ENCODE assay signal across 8 cellular contexts in genomic region chr15:32717290-32718081, GRCh38. TPM values are rescaled to one million over a fixed set of nuclear protein-coding genes. Genes with fewer than 3 reads are reported as not detected.
DNase-seq lines count a peak whose midpoint lies in the region; ATAC-seq and TF ChIP-seq lines count a peak whose summit lies in the region.

TSS of gene GREM1 (plus strand) at chr15:32718004. CDS start at chr15:32730691, 12,687 bp downstream.

- no peaks in the 10 kb centered on the region for H3K27me3 ChIP-seq in testis

- H3K27ac ChIP-seq in testis: no peak within 1 kb of the TSS

- 1 to 4% methylated on average over 55 to 59 of the region's 89 CpGs for WGBS in testis, 2 donors

- H3K27me3 Mint-ChIP-seq in activated CD8-positive, alpha-beta T cell treated with anti-CD3 and anti-CD28 coated beads, Interleukin-2, amount 10 ng/mL, durations not matched to agents 7 days and 5 days (ENCODE audit: low read depth): peaks cover 71% of the 10 kb centered on the region
- H3K27me3 Mint-ChIP-seq in activated CD8-positive, alpha-beta T cell treated with anti-CD3 and anti-CD28 coated beads for 36 hours: peaks cover 61% of the 10 kb centered on the region
- peaks cover 91% of the 10 kb centered on the region for H3K27me3 Mint-ChIP-seq in central memory CD8-positive, alpha-beta T cell

- no peak for TF ChIP-seq CTCF in activated CD8-positive, alpha-beta T cell treated with anti-CD3 and anti-CD28 coated beads for 36 hours (IDR thresholded peaks at IDR 0.05)
- no peak for TF ChIP-seq CTCF in testis (IDR thresholded peaks at IDR 0.05)

- H3K4me3 ChIP-seq in testis: peak within 1 kb of the TSS; percentile 36 to 54

- DNase-seq in activated CD8-positive, alpha-beta T cell treated with anti-CD3 and anti-CD28 coated beads, Interleukin-2, amount 10 ng/mL, durations not matched to agents 7 days and 5 days: no peak
- DNase-seq in activated CD8-positive, alpha-beta T cell treated with anti-CD3 and anti-CD28 coated beads for 36 hours: no peak
- DNase-seq in central memory CD8-positive, alpha-beta T cell (ENCODE audit: low spot score in 2 of 2): no peak
- DNase-seq in lung microvascular endothelial cell (ENCODE audit: low read depth in 2 of 2) (peak; percentile 18 to 42), testis (peak; percentile 16), Kasumi-1 (lab: John Stamatoyannopoulos, UW) (no peak), NCI-H1092 treated with DMSO at 0.1 percent for 48 hours (lab: John Stamatoyannopoulos, UW) (no peak)

- H3K9me3 Mint-ChIP-seq in activated CD8-positive, alpha-beta T cell treated with anti-CD3 and anti-CD28 coated beads, Interleukin-2, amount 10 ng/mL, durations not matched to agents 7 days and 5 days (ENCODE audit: insufficient read depth): no peaks in the 10 kb centered on the region
- no peaks in the 10 kb centered on the region for H3K9me3 Mint-ChIP-seq in activated CD8-positive, alpha-beta T cell treated with anti-CD3 and anti-CD28 coated beads for 36 hours
- H3K9me3 Mint-ChIP-seq in central memory CD8-positive, alpha-beta T cell: no peaks in the 10 kb centered on the region

- CTCF ChIA-PET in activated CD8-positive, alpha-beta T cell treated with anti-CD3 and anti-CD28 coated beads, Interleukin-2, amount 10 ng/mL, durations not matched to agents 7 days and 5 days (lab: Charles Lee): no interaction called here
- CTCF ChIA-PET in activated CD8-positive, alpha-beta T cell treated with anti-CD3 and anti-CD28 coated beads for 36 hours (lab: Charles Lee): no interaction called here

- intact Hi-C loops in activated CD8-positive, alpha-beta T cell treated with anti-CD3 and anti-CD28 coated beads for 36 hours (cut with micrococcal nuclease): no loop called here
- intact Hi-C loops in testis (cut with DNase I; ENCODE audit: low total_unique reads): no loop called here

- peaks cover 10% of the 10 kb centered on the region for H3K4me1 ChIP-seq in testis

- POLR2A ChIA-PET in activated CD8-positive, alpha-beta T cell treated with anti-CD3 and anti-CD28 coated beads, Interleukin-2, amount 10 ng/mL, durations not matched to agents 7 days and 5 days (lab: Charles Lee): no interaction called here
- POLR2A ChIA-PET in activated CD8-positive, alpha-beta T cell treated with anti-CD3 and anti-CD28 coated beads for 36 hours (lab: Charles Lee): no interaction called here

- peak within 1 kb of the TSS; percentile 34 for H3K27ac Mint-ChIP-seq in activated CD8-positive, alpha-beta T cell treated with anti-CD3 and anti-CD28 coated beads, Interleukin-2, amount 10 ng/mL, durations not matched to agents 7 days and 5 days
- no peak within 1 kb of the TSS for H3K27ac Mint-ChIP-seq in activated CD8-positive, alpha-beta T cell treated with anti-CD3 and anti-CD28 coated beads for 36 hours
- no peak within 1 kb of the TSS for H3K27ac Mint-ChIP-seq in central memory CD8-positive, alpha-beta T cell (ENCODE audit: low read depth)

- H3K9me3 ChIP-seq in testis: no peaks in the 10 kb centered on the region

- H3K36me3 ChIP-seq in testis (ENCODE audit: low read depth, missing control alignments): no peaks in the 10 kb centered on the region

- H3K4me1 Mint-ChIP-seq in activated CD8-positive, alpha-beta T cell treated with anti-CD3 and anti-CD28 coated beads, Interleukin-2, amount 10 ng/mL, durations not matched to agents 7 days and 5 days (ENCODE audit: low read depth): peaks cover 22% of the 10 kb centered on the region
- H3K4me1 Mint-ChIP-seq in activated CD8-positive, alpha-beta T cell treated with anti-CD3 and anti-CD28 coated beads for 36 hours (ENCODE audit: low read depth): peaks cover 9% of the 10 kb centered on the region
- H3K4me1 Mint-ChIP-seq in central memory CD8-positive, alpha-beta T cell: peaks cover 12% of the 10 kb centered on the region

- no peak for TF ChIP-seq POLR2A in testis (IDR thresholded peaks at IDR 0.05)

- ATAC-seq in activated CD8-positive, alpha-beta T cell treated with anti-CD3 and anti-CD28 coated beads, Interleukin-2, amount 10 ng/mL, durations not matched to agents 7 days and 5 days: no peak
- ATAC-seq in activated CD8-positive, alpha-beta T cell treated with anti-CD3 and anti-CD28 coated beads for 36 hours: no peak
- ATAC-seq in central memory CD8-positive, alpha-beta T cell (replicated peaks; ENCODE audit: extremely low read depth, poor library complexity, severe bottlenecking): no peak
- no peak for ATAC-seq in HG03565 (IDR thresholded peaks at IDR 0.05; ENCODE audit: unreplicated experiment)

- H3K4me3 Mint-ChIP-seq in activated CD8-positive, alpha-beta T cell treated with anti-CD3 and anti-CD28 coated beads, Interleukin-2, amount 10 ng/mL, durations not matched to agents 7 days and 5 days: peak within 1 kb of the TSS; percentile 40
- no peak within 1 kb of the TSS for H3K4me3 Mint-ChIP-seq in activated CD8-positive, alpha-beta T cell treated with anti-CD3 and anti-CD28 coated beads for 36 hours
- H3K4me3 Mint-ChIP-seq in central memory CD8-positive, alpha-beta T cell: peak within 1 kb of the TSS; percentile 31

- H3K36me3 Mint-ChIP-seq in activated CD8-positive, alpha-beta T cell treated with anti-CD3 and anti-CD28 coated beads, Interleukin-2, amount 10 ng/mL, durations not matched to agents 7 days and 5 days (ENCODE audit: low read depth): no peaks in the 10 kb centered on the region
- H3K36me3 Mint-ChIP-seq in activated CD8-positive, alpha-beta T cell treated with anti-CD3 and anti-CD28 coated beads for 36 hours (ENCODE audit: low read depth): no peaks in the 10 kb centered on the region
- H3K36me3 Mint-ChIP-seq in central memory CD8-positive, alpha-beta T cell (ENCODE audit: insufficient read depth): peaks cover 2% of the 10 kb centered on the region

RNA-seq across cellular contexts. Expression of gene GREM1, which starts in this region (rescaled TPM):
- not detected for total RNA-seq in activated CD8-positive, alpha-beta T cell treated with anti-CD3 and anti-CD28 coated beads, Interleukin-2, amount 10 ng/mL, durations not matched to agents 7 days and 5 days
- not detected for total RNA-seq in activated CD8-positive, alpha-beta T cell treated with anti-CD3 and anti-CD28 coated beads for 36 hours
- total RNA-seq in lung microvascular endothelial cell (under 0.01 TPM in 2 replicates), testis (1 to 10 TPM; 1.6 to 1.8 TPM)
- 1.4 TPM for polyA plus RNA-seq in testis (ENCODE audit: insufficient read depth, low read depth, low replicate concordance)

Comparison
In these comparisons a context has a peak if more than half of its experiments do, and no peak if none do; other contexts are left out.
1. Peak in DNase-seq in lung microvascular endothelial cell; RNA of the gene not detected or under 1 TPM.